ENCODE assay signal across 8 cellular contexts in genomic region chr17:1683489-1683888, GRCh38. TPM values are rescaled to one million over a fixed set of nuclear protein-coding genes. Genes with fewer than 3 reads are reported as not detected.
DNase-seq lines count a peak whose midpoint lies in the region; ATAC-seq and TF ChIP-seq lines count a peak whose summit lies in the region.

No MANE protein-coding gene starts in this region.

- in situ Hi-C loops in HAP-1 (cut with MboI; ENCODE audit: low sequenced_read_pairs), result no loop called here

- H3K36me3 ChIP-seq in HAP-1 (replicated peaks), result peaks cover 52% of the 10 kb centered on the region
- H3K36me3 ChIP-seq in skeletal muscle satellite cell (ENCODE audit: insufficient read depth, low read length), result peaks cover 50% of the 10 kb centered on the region

- no peak for DNase-seq in HAP-1 (ENCODE audit: low spot score in 2 of 2)
- no peak for DNase-seq in T-cell
- DNase-seq in fibroblast of the aortic adventitia (ENCODE audit: low read depth), result no peak
- DNase-seq in omental fat pad (ENCODE audit: low spot score), result no peak

- H3K9ac ChIP-seq in skeletal muscle satellite cell (ENCODE audit: low read depth, low read length), result peak overlapping the region; percentile 97

- peak overlapping the region; percentile 100 for H3K27ac Mint-ChIP-seq in T-cell

- no peaks in the 10 kb centered on the region for H3K9me3 ChIP-seq in HAP-1
- H3K9me3 ChIP-seq in skeletal muscle satellite cell (replicated peaks; ENCODE audit: low read length), result no peaks in the 10 kb centered on the region

- no peaks in the 10 kb centered on the region for H3K27me3 Mint-ChIP-seq in T-cell

- TF ChIP-seq CTCF in fibroblast of the aortic adventitia (IDR thresholded peaks at IDR 0.05; ENCODE audit: insufficient read depth, low read length) (no peak), omental fat pad (IDR thresholded peaks at IDR 0.05) (no peak)

- H3K4me2 ChIP-seq in skeletal muscle satellite cell (ENCODE audit: low read length), result peak overlapping the region; percentile 92

- peak overlapping the region; percentile 97 to 99 (median 99) for H3K4me3 Mint-ChIP-seq in T-cell

- CTCF ChIA-PET in T-cell (lab: Charles Lee), result interaction anchor here in 1 of 2 donors (0.7 to 1.4 kb wide), 6 partner anchors 20 to 632 kb away, joined by 3 to 7 read pairs (median 4); no protein-coding TSS in a partner anchor

- H3K27me3 ChIP-seq in HAP-1 (ENCODE audit: low read depth) (no peaks in the 10 kb centered on the region), skeletal muscle satellite cell (ENCODE audit: control insufficient read depth, insufficient read depth, low read length) (no peaks in the 10 kb centered on the region)

- H3K36me3 Mint-ChIP-seq in T-cell, result peaks cover 50% of the 10 kb centered on the region

- ATAC-seq in T-cell (replicated peaks in 1 of 4) (no peak), omental fat pad (ENCODE audit: low FRiP score) (no peak), HG03432 (IDR thresholded peaks at IDR 0.05; ENCODE audit: unreplicated experiment) (no peak), GM19395 (IDR thresholded peaks at IDR 0.05; ENCODE audit: unreplicated experiment) (no peak), GM18870 (IDR thresholded peaks at IDR 0.05; ENCODE audit: unreplicated experiment) (no peak)

- POLR2A ChIA-PET in T-cell (lab: Charles Lee), result interaction anchor here (0.7 to 1.7 kb wide), 4 partner anchors 14 to 435 kb away, joined by 3 to 14 read pairs (median 4); no protein-coding TSS in a partner anchor

- no peaks in the 10 kb centered on the region for H3K9me3 Mint-ChIP-seq in T-cell

- peak overlapping the region; percentile 99 for H3K4me3 ChIP-seq in HAP-1
- H3K4me3 ChIP-seq in fibroblast of the aortic adventitia (ENCODE audit: low read depth, low read length), result peak overlapping the region; percentile 81
- H3K4me3 ChIP-seq in skeletal muscle satellite cell (ENCODE audit: low read length), result peak overlapping the region; percentile 85

- H3K4me1 ChIP-seq in HAP-1 (peaks cover 8% of the 10 kb centered on the region), skeletal muscle satellite cell (ENCODE audit: control insufficient read depth, insufficient read depth, low read length) (peaks cover 6% of the 10 kb centered on the region)

- peaks cover 46 to 54% (median 51%) of the 10 kb centered on the region in 3 donors for H3K4me1 Mint-ChIP-seq in T-cell

RNA-seq across cellular contexts. Expression of gene PRPF8, which starts 1.2 kb away (rescaled TPM):
- total RNA-seq in T-cell, result 100 to 1,000 TPM; 387 to 543 (median 409) TPM
- total RNA-seq in fibroblast of the aortic adventitia (ENCODE audit: low replicate concordance), result 59.7 and 138 TPM in 2 replicates
- total RNA-seq in skeletal muscle satellite cell (2012; rRNA removed), result 93.5 and 107 TPM in 2 replicates
- 100 to 1,000 TPM; 146 to 215 (median 183) TPM for total RNA-seq in omental fat pad

RNA-seq across cellular contexts. Expression of gene TLCD2, which starts 26.7 kb away (rescaled TPM):
- total RNA-seq in T-cell (under 1 TPM; 0.25 to 0.82 (median 0.59) TPM), fibroblast of the aortic adventitia (ENCODE audit: low replicate concordance) (4.5 and 10.1 TPM in 2 replicates), omental fat pad (10 to 100 TPM in 3 of 4 donors, 1 to 10 TPM in 1; 7.1 to 16.5 (median 11.4) TPM)
- total RNA-seq in skeletal muscle satellite cell (2012; rRNA removed), result 0.51 and 0.66 TPM in 2 replicates

RNA-seq across cellular contexts. Expression of gene RILP, which starts 33.8 kb away (rescaled TPM):
- 1 to 10 TPM; 1.2 to 2.9 (median 2.0) TPM for total RNA-seq in T-cell
- total RNA-seq in fibroblast of the aortic adventitia (ENCODE audit: low replicate concordance), result 9.7 and 10.7 TPM in 2 replicates
- total RNA-seq in skeletal muscle satellite cell (2012; rRNA removed), result 6.3 and 10.6 TPM in 2 replicates
- total RNA-seq in omental fat pad, result 10 to 100 TPM; 26.5 to 60.5 (median 35.6) TPM

RNA-seq across cellular contexts. Expression of gene SCARF1, which starts 38.0 kb away (rescaled TPM):
- total RNA-seq in T-cell (1 to 10 TPM in 4 of 5 donors, under 1 TPM in 1; 0.83 to 2.0 (median 1.5) TPM), fibroblast of the aortic adventitia (ENCODE audit: low replicate concordance) (0.90 and 1.3 TPM in 2 replicates), omental fat pad (10 to 100 TPM in 3 of 4 donors, 1 to 10 TPM in 1; 7.2 to 43.0 (median 18.8) TPM)
- 0.22 and 0.25 TPM in 2 replicates for total RNA-seq in skeletal muscle satellite cell (2012; rRNA removed)

RNA-seq across cellular contexts. Expression of gene WDR81, which starts 41.0 kb away (rescaled TPM):
- total RNA-seq in T-cell, result 10 to 100 TPM; 41.4 to 76.0 (median 63.1) TPM
- total RNA-seq in fibroblast of the aortic adventitia (ENCODE audit: low replicate concordance), result 27.7 and 39.6 TPM in 2 replicates
- 28.4 and 35.2 TPM in 2 replicates for total RNA-seq in skeletal muscle satellite cell (2012; rRNA removed)
- total RNA-seq in omental fat pad, result 10 to 100 TPM; 39.2 to 71.1 (median 49.8) TPM
